35 cellular contexts compared by ENCODE assay signal in the genomic region with DNA sequence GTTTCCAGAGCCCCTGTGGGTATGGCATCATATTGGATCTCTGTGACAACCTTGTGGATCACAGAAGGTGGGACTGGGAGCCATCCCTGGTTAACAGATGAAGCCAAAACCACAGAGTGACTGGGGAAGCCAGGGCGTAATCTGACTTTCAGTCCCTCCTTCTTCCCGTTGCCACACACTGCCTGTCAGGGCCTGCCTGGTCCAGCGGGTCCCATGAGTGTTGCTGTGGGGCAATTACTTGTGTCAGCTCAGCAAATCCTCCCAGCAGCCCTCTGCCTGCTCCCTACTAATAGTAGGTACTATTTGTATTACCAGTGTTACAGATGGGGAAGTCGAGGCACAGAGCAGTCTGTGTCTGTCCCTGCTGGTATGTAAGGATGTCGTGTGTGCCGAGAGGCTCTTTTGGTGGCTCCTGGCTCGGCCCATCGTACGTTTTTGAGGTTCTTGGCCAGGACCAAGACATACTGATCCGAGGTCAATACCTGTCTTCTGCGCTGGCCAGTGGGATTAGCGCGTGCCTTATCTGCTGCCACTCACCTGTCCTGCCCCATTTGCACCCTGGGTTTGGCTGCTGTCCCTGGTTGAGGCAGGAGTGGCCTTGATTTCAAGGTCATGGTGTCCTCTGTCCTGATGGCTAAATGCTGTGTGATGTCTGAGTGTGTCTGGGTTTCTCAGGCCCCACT. TPM values are rescaled to one million over a fixed set of nuclear protein-coding genes. Genes with fewer than 3 reads are reported as not detected.
DNase-seq lines count a peak whose midpoint lies in the region; ATAC-seq, FAIRE-seq and TF ChIP-seq lines count a peak whose summit lies in the region.
"Had no signal": no experiment of that assay in that cellular context is flagged by ENCODE, and none has a peak within 500 bp of the region (broad histone marks: within the 10 kb centered on the region; RNA-seq: fewer than 3 reads in every experiment).

No MANE protein-coding gene starts in this region.

- peaks cover 0 to under 1% of the 10 kb centered on the region in 2 donors for H3K9me3 Mint-ChIP-seq in stimulated activated naive B cell treated with anti-CD40 and anti-IgM and Interleukin-4, amounts not matched to agents 10 μg/mL and 1 μg/mL and 100 μg/mL, for 72 hours
- H3K9me3 Mint-ChIP-seq: activated CD4-positive, alpha-beta memory T cell treated with anti-CD3 and anti-CD28 coated beads for 36 hours; activated T-helper 1 cell treated with anti-CD3 and anti-CD28 coated beads, Interleukin-12 subunit alpha, Interleukin-12 subunit beta, Interleukin-2, Interleukin-4 antibody, amounts not matched to agents 30 ng/mL and 10 ng/mL and 1 ng/mL, durations not matched to agents 14 hours and 24 hours and 36 hours; CD4-positive, alpha-beta memory T cell; effector memory CD8-positive, alpha-beta T cell; natural killer cell treated with Interleukin-12 subunit alpha and Interleukin-12 subunit beta and Interleukin-15 and Interleukin-18, amount 100 ng/mL, for 72 hours had no signal

- H2BK15ac ChIP-seq in mesenchymal stem cell (ENCODE audit: low read depth, poor library complexity, severe bottlenecking): no peak overlapping the region

- H3K4me3 ChIP-seq in A549 (no peak overlapping the region), bronchial epithelial cell (ENCODE audit: low read depth, low read length) (no peak overlapping the region), mesenchymal stem cell (ENCODE audit: insufficient read depth in 1 of 2, low read depth in 1 of 2, low read length in 2 of 2) (no peak overlapping the region), heart right ventricle (no peak overlapping the region), ascending aorta (no peak overlapping the region)
- H3K4me3 ChIP-seq: esophagus muscularis mucosa, GM23248, heart left ventricle, K562, SJSA1, skin epidermis, thoracic aorta had no signal

- H2BK5ac ChIP-seq in mesenchymal stem cell (ENCODE audit: low read depth, low read length, poor library complexity, severe bottlenecking): no peak overlapping the region

- WGBS in A549 (ENCODE audit: missing lambda C conversion rate): 56% methylated on average over 11 of the region's 13 CpGs
- WGBS in mesenchymal stem cell: 91% methylated on average over 13 of the region's 13 CpGs
- 87 to 88% methylated on average over 13 of the region's 13 CpGs for WGBS in heart right ventricle, 2 donors

- H3K23ac ChIP-seq in mesenchymal stem cell (ENCODE audit: low read length in 2 of 2): no peak overlapping the region

- no peak for TF ChIP-seq POLR2A in A549 (IDR thresholded peaks at IDR 0.05; ENCODE audit: low read length)

- H3K36me3 ChIP-seq in bronchial epithelial cell (ENCODE audit: control insufficient read depth, insufficient read depth, low read length) (peaks cover 11% of the 10 kb centered on the region), mesenchymal stem cell (ENCODE audit: control insufficient read depth in 1 of 2, insufficient read depth in 2 of 2, low read depth in 1 of 2, low read length in 2 of 2) (no peaks in the 10 kb centered on the region), heart right ventricle (no peaks in the 10 kb centered on the region), ascending aorta (no peaks in the 10 kb centered on the region)
- H3K36me3 ChIP-seq: esophagus muscularis mucosa, heart left ventricle, SJSA1, thoracic aorta had no signal

- H3K4me2 ChIP-seq in A549 (no peak overlapping the region), mesenchymal stem cell (ENCODE audit: low read length, poor library complexity, severe bottlenecking) (no peak overlapping the region)

- H3K36me3 Mint-ChIP-seq in stimulated activated naive B cell treated with anti-CD40 and anti-IgM and Interleukin-4, amounts not matched to agents 10 μg/mL and 1 μg/mL and 100 μg/mL, for 72 hours: no peaks in the 10 kb centered on the region
- H3K36me3 Mint-ChIP-seq: natural killer cell treated with Interleukin-12 subunit alpha and Interleukin-12 subunit beta and Interleukin-15 and Interleukin-18, amount 100 ng/mL, for 72 hours had no signal

- no peak overlapping the region for H4K8ac ChIP-seq in mesenchymal stem cell (ENCODE audit: low read length)

- no peak for FAIRE-seq in A549 (lab: Jason Lieb, UNC)
- FAIRE-seq in bronchial epithelial cell (lab: Jason Lieb, UNC): peak; percentile 98
- FAIRE-seq: D721Med, GM19239, HTR-8/SVneo, K562, TTC549, urothelium cell line had no signal

- no peak overlapping the region for H3K9ac ChIP-seq in mesenchymal stem cell (ENCODE audit: low read length)
- H3K9ac ChIP-seq: GM23248 had no signal

- H3K18ac ChIP-seq in mesenchymal stem cell (ENCODE audit: low read depth in 1 of 2, low read length in 2 of 2): no peak overlapping the region

- H3K4me3 Mint-ChIP-seq in stimulated activated naive B cell treated with anti-CD40 and anti-IgM and Interleukin-4, amounts not matched to agents 10 μg/mL and 1 μg/mL and 100 μg/mL, for 72 hours: no peak overlapping the region
- H3K4me3 Mint-ChIP-seq: activated CD4-positive, alpha-beta memory T cell treated with anti-CD3 and anti-CD28 coated beads for 36 hours; activated T-helper 1 cell treated with anti-CD3 and anti-CD28 coated beads, Interleukin-12 subunit alpha, Interleukin-12 subunit beta, Interleukin-2, Interleukin-4 antibody, amounts not matched to agents 30 ng/mL and 10 ng/mL and 1 ng/mL, durations not matched to agents 14 hours and 24 hours and 36 hours; effector memory CD8-positive, alpha-beta T cell; natural killer cell treated with Interleukin-12 subunit alpha and Interleukin-12 subunit beta and Interleukin-15 and Interleukin-18, amount 100 ng/mL, for 72 hours had no signal

- no peak overlapping the region for H3K27ac ChIP-seq in A549
- H3K27ac ChIP-seq in mesenchymal stem cell (ENCODE audit: low read length, poor library complexity, severe bottlenecking): no peak overlapping the region
- H3K27ac ChIP-seq in heart right ventricle: no peak overlapping the region
- no peak overlapping the region for H3K27ac ChIP-seq in ascending aorta
- H3K27ac ChIP-seq: esophagus muscularis mucosa, GM23248, heart left ventricle, SJSA1, thoracic aorta had no signal

- no peak overlapping the region for H2AK5ac ChIP-seq in mesenchymal stem cell (ENCODE audit: low read length, severe bottlenecking)

- H3K4me1 ChIP-seq in A549: peaks cover 12% of the 10 kb centered on the region
- peaks cover 9% of the 10 kb centered on the region for H3K4me1 ChIP-seq in mesenchymal stem cell (ENCODE audit: control insufficient read depth, insufficient read depth, low read depth, low read length)
- peaks cover 0 to 15% (median 9%) of the 10 kb centered on the region in 9 donors for H3K4me1 ChIP-seq in heart right ventricle
- peaks cover 0 to 4% of the 10 kb centered on the region in 2 donors for H3K4me1 ChIP-seq in ascending aorta

- intact Hi-C loops in heart right ventricle (cut with DNase I) (no loop called here), ascending aorta (cut with DNase I) (no loop called here)

- H3K4ac ChIP-seq in mesenchymal stem cell (ENCODE audit: low read depth in 1 of 2, low read length in 2 of 2): no peak overlapping the region

- H3K4me1 Mint-ChIP-seq in stimulated activated naive B cell treated with anti-CD40 and anti-IgM and Interleukin-4, amounts not matched to agents 10 μg/mL and 1 μg/mL and 100 μg/mL, for 72 hours: peaks cover 5 to 20% of the 10 kb centered on the region in 2 donors

- no peak overlapping the region for H4K91ac ChIP-seq in mesenchymal stem cell (ENCODE audit: low read length)

- H2BK120ac ChIP-seq in mesenchymal stem cell (ENCODE audit: low read depth, low read length): no peak overlapping the region

- no peak for ATAC-seq in A549
- ATAC-seq in heart right ventricle: no peak
- ATAC-seq in stimulated activated naive B cell treated with anti-CD40 and anti-IgM and Interleukin-4, amounts not matched to agents 10 μg/mL and 1 μg/mL and 100 μg/mL, for 72 hours (replicated peaks): no peak
- ATAC-seq: activated CD4-positive, CD25-positive, alpha-beta regulatory T cell treated with anti-CD3 and anti-CD28 coated beads, Interleukin-2, amount 50 U/mL, for 24 hours; effector memory CD8-positive, alpha-beta T cell; heart left ventricle; K562; natural killer cell treated with Interleukin-12 subunit alpha and Interleukin-12 subunit beta and Interleukin-15 and Interleukin-18, amount 100 ng/mL, for 72 hours; stimulated activated naive CD8-positive, alpha-beta T cell treated with anti-CD3 and anti-CD28 coated beads, Interleukin-15, Interleukin-2, amounts not matched to agents 100 U/mL and 50 U/mL, for 24 hours had no signal

- H3K27me3 Mint-ChIP-seq in stimulated activated naive B cell treated with anti-CD40 and anti-IgM and Interleukin-4, amounts not matched to agents 10 μg/mL and 1 μg/mL and 100 μg/mL, for 72 hours: peaks cover 64 to 81% of the 10 kb centered on the region in 2 donors

- no peak for DNase-seq in A549 (ENCODE audit: low read depth in 1 of 2, low spot score in 1 of 2)
- peak; percentile 4 to 61 for DNase-seq in NOMO-1 (lab: John Stamatoyannopoulos, UW; ENCODE audit: unreplicated experiment in 2 of 2)
- DNase-seq in bronchial epithelial cell (ENCODE audit: low read depth): peak; percentile 93
- peak; percentile 28 for DNase-seq in mesenchymal stem cell
- DNase-seq in heart right ventricle: no peak
- DNase-seq in stimulated activated naive B cell treated with anti-CD40 and anti-IgM and Interleukin-4, amounts not matched to agents 10 μg/mL and 1 μg/mL and 100 μg/mL, for 72 hours: no peak
- no peak for DNase-seq in RPMI8226
- no peak for DNase-seq in ascending aorta (ENCODE audit: low spot score in 2 of 2)
- DNase-seq: activated CD4-positive, alpha-beta memory T cell treated with anti-CD3 and anti-CD28 coated beads for 36 hours; activated naive CD4-positive, alpha-beta T cell treated with Interleukin-2 at 50 U/mL for 16 hours; CD4-positive, alpha-beta memory T cell; central memory CD4-positive, alpha-beta T cell; effector memory CD8-positive, alpha-beta T cell; foreskin melanocyte; GM23248; NCI-H2029; NCI-H2227 treated with DMSO at 0.1 percent for 48 hours; NCI-H526; stimulated activated naive CD8-positive, alpha-beta T cell treated with anti-CD3 and anti-CD28 coated beads, Interleukin-15, Interleukin-2, amounts not matched to agents 100 U/mL and 50 U/mL, for 24 hours; T-helper 1 cell had no signal

- no peak overlapping the region for H2AFZ ChIP-seq in mesenchymal stem cell (ENCODE audit: low read depth, low read length)
- H2AFZ ChIP-seq: GM23248 had no signal

- H3K27me3 ChIP-seq in bronchial epithelial cell (ENCODE audit: control insufficient read depth, insufficient read depth, low read length) (no peaks in the 10 kb centered on the region), mesenchymal stem cell (ENCODE audit: control insufficient read depth in 1 of 2, insufficient read depth in 1 of 2, low read length in 2 of 2) (peaks cover 94 to 99% of the 10 kb centered on the region in 2 experiments), heart right ventricle (peaks cover 0 to 79% (median 48%) of the 10 kb centered on the region in 7 donors), ascending aorta (no peaks in the 10 kb centered on the region)

- POLR2A ChIA-PET in A549 (lab: Yijun Ruan, JAX): no interaction called here

- H3K27ac Mint-ChIP-seq in stimulated activated naive B cell treated with anti-CD40 and anti-IgM and Interleukin-4, amounts not matched to agents 10 μg/mL and 1 μg/mL and 100 μg/mL, for 72 hours: no peak overlapping the region
- H3K27ac Mint-ChIP-seq: activated CD4-positive, alpha-beta memory T cell treated with anti-CD3 and anti-CD28 coated beads for 36 hours; activated T-helper 1 cell treated with anti-CD3 and anti-CD28 coated beads, Interleukin-12 subunit alpha, Interleukin-12 subunit beta, Interleukin-2, Interleukin-4 antibody, amounts not matched to agents 30 ng/mL and 10 ng/mL and 1 ng/mL, durations not matched to agents 14 hours and 24 hours and 36 hours; natural killer cell treated with Interleukin-12 subunit alpha and Interleukin-12 subunit beta and Interleukin-15 and Interleukin-18, amount 100 ng/mL, for 72 hours had no signal

- H3K14ac ChIP-seq in mesenchymal stem cell (ENCODE audit: low read length in 2 of 2): no peak overlapping the region

- no peak for TF ChIP-seq EP300 in A549 (IDR thresholded peaks at IDR 0.05)

- H3K79me1 ChIP-seq in mesenchymal stem cell (replicated peaks; ENCODE audit: low read length, poor library complexity, severe bottlenecking): no peaks in the 10 kb centered on the region

- H3K9me3 ChIP-seq in A549 (no peaks in the 10 kb centered on the region), mesenchymal stem cell (ENCODE audit: control insufficient read depth, low read length) (no peaks in the 10 kb centered on the region), heart right ventricle (no peaks in the 10 kb centered on the region), ascending aorta (no peaks in the 10 kb centered on the region)
- H3K9me3 ChIP-seq: esophagus muscularis mucosa, heart left ventricle, SJSA1, thoracic aorta had no signal

- CTCF ChIA-PET in A549 (lab: Yijun Ruan, JAX): no interaction called here

- no peak overlapping the region for H2BK12ac ChIP-seq in mesenchymal stem cell (ENCODE audit: low read length in 2 of 2)

- TF ChIP-seq CTCF in A549 (IDR thresholded peaks at IDR 0.05) (no peak), bronchial epithelial cell (IDR thresholded peaks at IDR 0.05; ENCODE audit: insufficient read depth, low read length, severe bottlenecking) (no peak), heart right ventricle (IDR thresholded peaks at IDR 0.05) (no peak), ascending aorta (IDR thresholded peaks at IDR 0.05) (no peak)

- TF ChIP-seq RAD21 in A549 (conservative IDR thresholded peaks at IDR 0.05 in 1 of 2, IDR thresholded peaks at IDR 0.05 in 1 of 2): no peak

RNA-seq across cellular contexts. Expression of a gene that starts 5.7 kb away (rescaled TPM):
- 0.34 and 0.44 TPM in 2 replicates for polyA plus RNA-seq in A549 (2011; rRNA removed)
- 0.40 and 0.56 TPM in 2 replicates for polyA plus RNA-seq in A549 (2012; cell fraction: cytosol; rRNA removed)
- polyA plus RNA-seq in A549 (2012; cell fraction: nucleus; rRNA removed): 0.22 and 0.40 TPM in 2 replicates
- polyA plus RNA-seq in A549 (2017; fragmentation: RNase III; extraction: RNeasy Plus Mini Kit Qiagen cat#74134 plus additional on column Dnase treatment): 0.25 to 0.49 TPM (median 0.26 TPM) in 3 replicates
- polyA minus RNA-seq in A549 (2011; rRNA and poly(A)+ RNA removed): not detected in 2 replicates
- total RNA-seq in bronchial epithelial cell: 2.4 and 4.1 TPM in 2 replicates
- 185 TPM for polyA plus RNA-seq in mesenchymal stem cell (2013, experiment 1 of 2)
- 188 TPM for polyA plus RNA-seq in mesenchymal stem cell (2013, experiment 2 of 2)
- total RNA-seq in heart right ventricle: 10 to 100 TPM in 1 of 10 donors, 1 to 10 TPM in 9; 1.4 to 10.5 (median 4.1) TPM
- 1 to 10 TPM; 1.5 to 1.6 TPM for polyA plus RNA-seq in heart right ventricle
- total RNA-seq in ascending aorta: not detected
- total RNA-seq: K562, lung microvascular endothelial cell, SJSA1 had no signal
- polyA plus RNA-seq: K562 had no signal

Comparison
In these comparisons a context has a peak if more than half of its experiments do, and no peak if none do; other contexts are left out.
1. DNase-seq: peak in NOMO-1 (2 of 2), bronchial epithelial cell (single experiment) and mesenchymal stem cell (single experiment); none in A549 (0 of 2), heart right ventricle (0 of 2), stimulated activated naive B cell treated with anti-CD40 and anti-IgM and Interleukin-4, amounts not matched to agents 10 μg/mL and 1 μg/mL and 100 μg/mL, for 72 hours (single experiment), RPMI8226 (single experiment) and ascending aorta (0 of 2).